In genomic region chr15:55401786-55402246, GRCh38 we compare ENCODE assay signal across 1 cellular context.
TF ChIP-seq lines count a peak whose summit lies in the region.

No MANE protein-coding gene starts in this region.

TF ChIP-seq in K562, 482 proteins besides CTCF, POLR2A, EP300 and RAD21 (continued from another document and continues in another):
- TF ChIP-seq GTF3C2 (IDR thresholded peaks at IDR 0.05; ENCODE audit: borderline replicate concordance, extremely low read depth, insufficient read length) (no peak), NCOA2 (IDR thresholded peaks at IDR 0.05; ENCODE audit: partially characterized antibody in 2 of 2) (no peak), ZBTB1 (CRISPR knock-in tag; IDR thresholded peaks at IDR 0.05; ENCODE audit: borderline replicate concordance, low read depth) (no peak), BCLAF1 (IDR thresholded peaks at IDR 0.05; ENCODE audit: borderline replicate concordance in 1 of 2, control insufficient read depth in 1 of 2, low read depth in 2 of 2, low read length in 1 of 2) (no peak), ZNF253 (CRISPR knock-in tag; conservative IDR thresholded peaks at IDR 0.05) (no peak), THRB (CRISPR knock-in tag; conservative IDR thresholded peaks at IDR 0.05) (no peak), NFATC3 (IDR thresholded peaks at IDR 0.05) (no peak), ZNF444 (CRISPR knock-in tag; IDR thresholded peaks at IDR 0.05) (no peak), NFXL1 (CRISPR knock-in tag; IDR thresholded peaks at IDR 0.05) (no peak), ZNF41 (CRISPR knock-in tag; conservative IDR thresholded peaks at IDR 0.05) (peak; percentile 75; the same call in 1 of the 2 replicates), CBX5 (IDR thresholded peaks at IDR 0.05; ENCODE audit: borderline replicate concordance, low read depth) (no peak), GTF2A2 (tag; IDR thresholded peaks at IDR 0.05) (0 out of 2 replicates have a peak, but pooled peaks have one; percentile 57), ETS2 (tag; IDR thresholded peaks at IDR 0.05; ENCODE audit: borderline replicate concordance, poor library complexity, severe bottlenecking) (no peak), ELF2 (CRISPR knock-in tag; IDR thresholded peaks at IDR 0.05) (peak; percentile 72), EWSR1 (IDR thresholded peaks at IDR 0.05; ENCODE audit: borderline replicate concordance, low read depth, partially characterized antibody) (no peak), HMG20A (CRISPR knock-in tag; conservative IDR thresholded peaks at IDR 0.05) (no peak), GTF2E2 (tag; IDR thresholded peaks at IDR 0.05) (0 out of 2 replicates have a peak, but pooled peaks have one; percentile 52), ZNF589 (CRISPR knock-in tag; IDR thresholded peaks at IDR 0.05; ENCODE audit: low read depth) (peak; percentile 97), STAT6 (CRISPR knock-in tag; IDR thresholded peaks at IDR 0.05) (no peak), NONO (IDR thresholded peaks at IDR 0.05; ENCODE audit: low read depth in 2 of 2, low read length in 1 of 2) (no peak), XRCC3 (IDR thresholded peaks at IDR 0.05) (no peak), MITF (IDR thresholded peaks at IDR 0.05) (no peak), FOXK2 (conservative IDR thresholded peaks at IDR 0.05 in 1 of 2, IDR thresholded peaks at IDR 0.05 in 1 of 2; ENCODE audit: low read depth in 2 of 2) (no peak), BRF2 (IDR thresholded peaks at IDR 0.05; ENCODE audit: borderline replicate concordance, insufficient read depth, insufficient read length) (no peak), ZNF134 (CRISPR knock-in tag; conservative IDR thresholded peaks at IDR 0.05) (0 out of 2 replicates have a peak, but pooled peaks have one; percentile 8), SMAD3 (CRISPR knock-in tag; conservative IDR thresholded peaks at IDR 0.05) (peak; percentile 96), NCOR1 (IDR thresholded peaks at IDR 0.05) (no peak), SMARCA5 (IDR thresholded peaks at IDR 0.05) (no peak), HES1 (IDR thresholded peaks at IDR 0.05; ENCODE audit: low read depth) (no peak), CBFA2T2 (conservative IDR thresholded peaks at IDR 0.05) (no peak), HDAC1 (IDR thresholded peaks at IDR 0.05) (no peak), STAT5A (IDR thresholded peaks at IDR 0.05; ENCODE audit: borderline replicate concordance, low read length) (no peak), PCBP2 (IDR thresholded peaks at IDR 0.05; ENCODE audit: low read depth, low read length, poor library complexity, severe bottlenecking) (no peak), MCM2 (IDR thresholded peaks at IDR 0.05; ENCODE audit: low read depth) (no peak), ZNF274 (IDR thresholded peaks at IDR 0.05; ENCODE audit: borderline replicate concordance, low read depth, low read length) (no peak), BRD4 (IDR thresholded peaks at IDR 0.05) (peak; percentile 60; the same call in 1 of the 2 replicates), ZNF12 (CRISPR knock-in tag; IDR thresholded peaks at IDR 0.05) (no peak), ZFPM2 (CRISPR knock-in tag; IDR thresholded peaks at IDR 0.05) (no peak), ZNF785 (CRISPR knock-in tag; IDR thresholded peaks at IDR 0.05) (no peak), ESRRA (IDR thresholded peaks at IDR 0.05; ENCODE audit: borderline replicate concordance, low read depth) (no peak), MLX (CRISPR knock-in tag; conservative IDR thresholded peaks at IDR 0.05) (no peak), CSDE1 (IDR thresholded peaks at IDR 0.05) (no peak), YBX1 (IDR thresholded peaks at IDR 0.05) (no peak), DPF2 (IDR thresholded peaks at IDR 0.05) (no peak), MIER1 (IDR thresholded peaks at IDR 0.05; ENCODE audit: low read depth) (no peak), ZNF146 (CRISPR knock-in tag; IDR thresholded peaks at IDR 0.05; ENCODE audit: unreplicated experiment) (no peak), EHMT2 (IDR thresholded peaks at IDR 0.05) (no peak), JUND (IDR thresholded peaks at IDR 0.05; ENCODE audit: borderline replicate concordance, low read depth, low read length) (no peak), JUND (tag; IDR thresholded peaks at IDR 0.05; ENCODE audit: borderline replicate concordance, low read depth, low read length) (peak; percentile 46; the same call in 1 of the 3 replicates), ZNF717 (CRISPR knock-in tag; IDR thresholded peaks at IDR 0.05) (no peak), U2AF2 (optimal IDR thresholded peaks at IDR 0.05; ENCODE audit: low read depth, low read length) (no peak), HCFC1 (IDR thresholded peaks at IDR 0.05; ENCODE audit: low read depth, low read length) (no peak), THRA (IDR thresholded peaks at IDR 0.05) (no peak), ZKSCAN8 (CRISPR knock-in tag; IDR thresholded peaks at IDR 0.05) (peak; percentile 75; the same call in 1 of the 2 replicates), BDP1 (IDR thresholded peaks at IDR 0.05; ENCODE audit: insufficient read depth, insufficient read length) (no peak)
